ENCODE assay signal across 12 cellular contexts in the genomic region with DNA sequence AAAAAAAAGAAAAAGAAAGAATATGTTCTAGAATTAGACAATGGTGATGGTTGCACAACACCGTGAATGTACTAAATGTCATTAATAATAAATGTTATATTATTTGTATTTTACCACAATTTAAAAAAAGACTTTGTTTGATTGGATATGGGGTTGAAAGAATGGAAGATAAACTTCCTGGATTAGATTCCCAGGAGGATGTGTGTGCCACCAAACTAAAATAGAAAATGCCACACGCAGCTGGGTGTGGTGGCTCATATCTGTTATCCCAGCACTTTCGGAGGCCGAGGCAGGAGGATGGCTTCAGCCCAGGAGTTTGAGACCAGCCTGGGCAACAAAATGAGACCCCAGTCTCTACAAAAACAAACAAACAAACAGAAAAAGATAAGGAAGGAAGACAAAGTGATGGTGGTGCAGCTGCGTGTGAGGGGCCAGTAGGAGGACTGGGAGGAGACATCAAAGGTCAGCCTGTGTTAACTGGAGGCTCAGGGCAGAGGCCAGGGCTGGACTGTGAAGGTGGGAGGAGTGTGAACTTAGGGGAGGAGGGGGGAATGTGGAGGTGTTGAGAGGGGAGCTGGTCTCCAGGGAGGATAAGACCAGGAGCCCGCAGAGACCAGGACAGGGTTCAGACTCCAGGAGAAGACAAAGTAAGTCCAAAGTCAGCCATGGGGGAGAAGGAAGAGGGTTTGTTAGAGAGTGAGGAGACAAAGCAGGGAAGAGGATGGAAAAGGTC. TPM values are rescaled to one million over a fixed set of nuclear protein-coding genes. Genes with fewer than 3 reads are reported as not detected.
DNase-seq lines count a peak whose midpoint lies in the region; ATAC-seq and TF ChIP-seq lines count a peak whose summit lies in the region.
"Had no signal": no experiment of that assay in that cellular context is flagged by ENCODE, and none has a peak within 500 bp of the region (broad histone marks: within the 10 kb centered on the region; RNA-seq: fewer than 3 reads in every experiment).

No MANE protein-coding gene starts in this region.

- no peaks in the 10 kb centered on the region for H3K27me3 ChIP-seq in transverse colon

- no peaks in the 10 kb centered on the region for H3K9me3 Mint-ChIP-seq in activated naive CD4-positive, alpha-beta T cell treated with anti-CD3 and anti-CD28 coated beads for 36 hours
- no peaks in the 10 kb centered on the region for H3K9me3 Mint-ChIP-seq in central memory CD8-positive, alpha-beta T cell

- TF ChIP-seq POLR2A in transverse colon (IDR thresholded peaks at IDR 0.05): no peak

- no peaks in the 10 kb centered on the region for H3K36me3 ChIP-seq in transverse colon

- intact Hi-C loops in activated naive CD4-positive, alpha-beta T cell treated with anti-CD3 and anti-CD28 coated beads for 36 hours (cut with micrococcal nuclease): no loop called here
- intact Hi-C loops in transverse colon (cut with DNase I; ENCODE audit: low total_unique reads): no loop called here

- CTCF ChIA-PET in activated naive CD4-positive, alpha-beta T cell treated with anti-CD3 and anti-CD28 coated beads for 36 hours (lab: Charles Lee): interaction anchor here (0.5 to 1.0 kb wide), 2 partner anchors 32 to 65 kb away, joined by 3 read pairs; no protein-coding TSS in a partner anchor

- in situ Hi-C loops in transverse colon (cut with MboI; ENCODE audit: low pct_ligation_motif_present in 1 of 4, low pct_unique_long_range_greater_than_20kb in 1 of 4, low sequenced_read_pairs in 3 of 4): no loop called here

- H3K9me3 ChIP-seq in transverse colon: no peaks in the 10 kb centered on the region

- H3K4me3 Mint-ChIP-seq in activated naive CD4-positive, alpha-beta T cell treated with anti-CD3 and anti-CD28 coated beads for 36 hours: no peak overlapping the region
- peak overlapping the region; percentile 34 for H3K4me3 Mint-ChIP-seq in central memory CD8-positive, alpha-beta T cell

- no peak for TF ChIP-seq CTCF in transverse colon (IDR thresholded peaks at IDR 0.05)

- H3K27ac Mint-ChIP-seq in activated naive CD4-positive, alpha-beta T cell treated with anti-CD3 and anti-CD28 coated beads for 36 hours: peak overlapping the region; percentile 1
- H3K27ac Mint-ChIP-seq in central memory CD8-positive, alpha-beta T cell (ENCODE audit: low read depth): peak overlapping the region; percentile 94

- WGBS in transverse colon (ENCODE audit: low coverage in 1 of 2), 2 donors: 84 to 86% methylated on average over 5 to 6 of the region's 6 CpGs

- H3K27ac ChIP-seq in transverse colon: peak overlapping the region; percentile 10 to 71 (median 37)

- no peak for TF ChIP-seq EP300 in transverse colon (IDR thresholded peaks at IDR 0.05; ENCODE audit: low read depth)

- peaks cover 0 to 5% (median 0%) of the 10 kb centered on the region in 4 donors for H3K4me1 ChIP-seq in transverse colon

- no peaks in the 10 kb centered on the region for H3K27me3 Mint-ChIP-seq in activated naive CD4-positive, alpha-beta T cell treated with anti-CD3 and anti-CD28 coated beads for 36 hours (ENCODE audit: low read depth)
- H3K27me3 Mint-ChIP-seq in central memory CD8-positive, alpha-beta T cell: no peaks in the 10 kb centered on the region

- peaks cover 56% of the 10 kb centered on the region for H3K4me1 Mint-ChIP-seq in activated naive CD4-positive, alpha-beta T cell treated with anti-CD3 and anti-CD28 coated beads for 36 hours (ENCODE audit: low read depth)
- H3K4me1 Mint-ChIP-seq in central memory CD8-positive, alpha-beta T cell: peaks cover 79% of the 10 kb centered on the region

- ATAC-seq in central memory CD8-positive, alpha-beta T cell (replicated peaks; ENCODE audit: extremely low read depth, poor library complexity, severe bottlenecking): no peak

- peaks cover 5% of the 10 kb centered on the region for H3K36me3 Mint-ChIP-seq in activated naive CD4-positive, alpha-beta T cell treated with anti-CD3 and anti-CD28 coated beads for 36 hours (ENCODE audit: low read depth)
- H3K36me3 Mint-ChIP-seq in central memory CD8-positive, alpha-beta T cell (ENCODE audit: insufficient read depth): peaks cover 41% of the 10 kb centered on the region

- DNase-seq in activated naive CD4-positive, alpha-beta T cell treated with anti-CD3 and anti-CD28 coated beads for 36 hours: no peak
- DNase-seq in activated naive CD4-positive, alpha-beta T cell (lab: John Stamatoyannopoulos, UW): no peak
- DNase-seq in central memory CD8-positive, alpha-beta T cell (ENCODE audit: low spot score in 2 of 2): no peak
- DNase-seq in myocyte (ENCODE audit: low read depth) (peak; percentile 72), transverse colon (no peak), amygdala (lab: John Stamatoyannopoulos, UW) (no peak), AG08395 (ENCODE audit: low spot score) (no peak), COLO668 (lab: John Stamatoyannopoulos, UW; ENCODE audit: unreplicated experiment) (no peak)
- DNase-seq: activated CD8-positive, alpha-beta memory T cell treated with anti-CD3 and anti-CD28 coated beads, Interleukin-2, amount 50 U/mL, for 48 hours; NCI-H2029 treated with DMSO at 0.1 percent for 48 hours; stimulated activated CD4-positive, alpha-beta T cell treated with anti-CD3 and anti-CD28 coated beads, Interleukin-2, amount 100 ng/mL, for 48 hours had no signal

- H3K4me3 ChIP-seq in transverse colon: no peak overlapping the region

RNA-seq across cellular contexts. Expression of a gene that starts 4.1 kb away (rescaled TPM):
- total RNA-seq in activated naive CD4-positive, alpha-beta T cell treated with anti-CD3 and anti-CD28 coated beads for 36 hours: 10 to 100 TPM in 1 of 2 experiments, 1 to 10 TPM in 1; 10.0 to 11.2 TPM
- total RNA-seq in myocyte (0.29 and 3.0 TPM in 2 replicates), transverse colon (10 to 100 TPM; 17.7 to 32.1 (median 18.7) TPM)
- polyA plus RNA-seq in myocyte (2012): 0.06 TPM
- polyA plus RNA-seq: AG04450 had no signal
